ENCODE assay signal across 18 cellular contexts in genomic region chr16:56307534-56307873, GRCh38.
DNase-seq lines count a peak whose midpoint lies in the region; ATAC-seq and TF ChIP-seq lines count a peak whose summit lies in the region.
"Had no signal": no experiment of that assay in that cellular context is flagged by ENCODE, and none has a peak within 500 bp of the region (broad histone marks: within the 10 kb centered on the region; RNA-seq: fewer than 3 reads in every experiment).

No MANE protein-coding gene starts in this region.

- H3K27me3 ChIP-seq in dorsolateral prefrontal cortex (no peaks in the 10 kb centered on the region), osteoblast (ENCODE audit: insufficient read depth, low read length) (peaks cover 15% of the 10 kb centered on the region), SK-N-SH (ENCODE audit: insufficient read depth) (no peaks in the 10 kb centered on the region; the same call in 1 of the 2 replicates)
- H3K27me3 ChIP-seq: BLaER1 treated with 17β-estradiol and CSF1 and Interleukin-3, amounts not matched to agents 10 nM and 100 nM had no signal

- no peak overlapping the region for H3K4me3 ChIP-seq in dorsolateral prefrontal cortex
- H3K4me3 ChIP-seq in osteoblast (ENCODE audit: insufficient read depth, low read length) = no peak overlapping the region
- H3K4me3 ChIP-seq in SK-N-SH (ENCODE audit: low read depth in 2 of 2, low read length in 1 of 2) = no peak overlapping the region
- H3K4me3 ChIP-seq: BLaER1 treated with 17β-estradiol and CSF1 and Interleukin-3, amounts not matched to agents 10 nM and 100 nM; GM12878 had no signal

- no peaks in the 10 kb centered on the region for H3K9me2 ChIP-seq in SK-N-SH

- POLR2A ChIA-PET in SK-N-SH (lab: Yijun Ruan, JAX) = no interaction called here

- no peaks in the 10 kb centered on the region for H3K9me3 ChIP-seq in osteoblast (ENCODE audit: low read depth, low read length)
- H3K9me3 ChIP-seq in SK-N-SH = no peaks in the 10 kb centered on the region
- H3K9me3 ChIP-seq: BLaER1 treated with 17β-estradiol and CSF1 and Interleukin-3, amounts not matched to agents 10 nM and 100 nM had no signal

- ATAC-seq in HG03108 (IDR thresholded peaks at IDR 0.05; ENCODE audit: unreplicated experiment) = no peak
- ATAC-seq: CD8-positive, alpha-beta T cell; GM12878; HCT116 had no signal

- H3F3A ChIP-seq in SK-N-SH (replicated peaks; ENCODE audit: insufficient read depth) = no peaks in the 10 kb centered on the region

- no peak overlapping the region for H3K9ac ChIP-seq in SK-N-SH
- H3K9ac ChIP-seq: BLaER1 treated with 17β-estradiol and CSF1 and Interleukin-3, amounts not matched to agents 10 nM and 100 nM had no signal

- WGBS in SK-N-SH (ENCODE audit: low lambda C conversion rate) = 49% methylated on average over 2 of the region's 2 CpGs

- CTCF ChIA-PET in SK-N-SH (lab: Yijun Ruan, JAX) = interaction anchor here (0.7 to 4.6 kb wide), 7 partner anchors 8 to 352 kb away, joined by 3 to 24 read pairs (median 3); no protein-coding TSS in a partner anchor

- no peak overlapping the region for H3K4me2 ChIP-seq in osteoblast (ENCODE audit: insufficient read depth, low read length)
- no peak overlapping the region for H3K4me2 ChIP-seq in SK-N-SH
- H3K4me2 ChIP-seq: BLaER1 treated with 17β-estradiol and CSF1 and Interleukin-3, amounts not matched to agents 10 nM and 100 nM had no signal

- H3K9me3 Mint-ChIP-seq in brain = peaks cover 0 to 4% (median 2%) of the 10 kb centered on the region in 5 experiments
- H3K9me3 Mint-ChIP-seq: CD8-positive, alpha-beta T cell; HFFc6 had no signal

- H4K20me1 ChIP-seq in osteoblast (ENCODE audit: insufficient read depth, low read length) (no peaks in the 10 kb centered on the region), SK-N-SH (ENCODE audit: insufficient read depth) (no peaks in the 10 kb centered on the region)

- H3K4me1 ChIP-seq in osteoblast (ENCODE audit: insufficient read depth, low read length) (no peaks in the 10 kb centered on the region), SK-N-SH (ENCODE audit: control insufficient read depth in 1 of 2, insufficient read depth in 2 of 2, low read depth in 1 of 2, low read length in 1 of 2) (peaks cover 0 to 31% of the 10 kb centered on the region in 2 experiments; a peak in 1 of 4 replicates)

- no peak for TF ChIP-seq EP300 in SK-N-SH (IDR thresholded peaks at IDR 0.05; ENCODE audit: borderline replicate concordance in 1 of 2, low read depth in 1 of 2, low read length in 1 of 2)

- H3K36me3 Mint-ChIP-seq in brain = peaks cover 42% of the 10 kb centered on the region
- H3K36me3 Mint-ChIP-seq: CD8-positive, alpha-beta T cell had no signal

- H3K4me3 Mint-ChIP-seq in brain = no peak overlapping the region
- H3K4me3 Mint-ChIP-seq: B cell; CD8-positive, alpha-beta T cell; HFFc6 had no signal

- H3K36me3 ChIP-seq in osteoblast (ENCODE audit: insufficient read depth, low read length) = no peaks in the 10 kb centered on the region
- H3K36me3 ChIP-seq in SK-N-SH (replicated peaks in 1 of 2; ENCODE audit: control insufficient read depth in 1 of 2, insufficient read depth in 2 of 2, low read length in 1 of 2) = no peaks in the 10 kb centered on the region
- H3K36me3 ChIP-seq: BLaER1 treated with 17β-estradiol and CSF1 and Interleukin-3, amounts not matched to agents 10 nM and 100 nM had no signal

- intact Hi-C loops in dorsolateral prefrontal cortex (cut with DNase I) = no loop called here

- no peak for TF ChIP-seq CTCF in brain (conservative IDR thresholded peaks at IDR 0.05)
- no peak for TF ChIP-seq CTCF in dorsolateral prefrontal cortex (IDR thresholded peaks at IDR 0.05 in 54 of 56, conservative IDR thresholded peaks at IDR 0.05 in 2 of 56; ENCODE audit: low read depth in 1 of 56, partially characterized antibody in 56 of 56)
- TF ChIP-seq CTCF in osteoblast (IDR thresholded peaks at IDR 0.05; ENCODE audit: extremely low read depth, low read depth, low read length) = no peak
- TF ChIP-seq CTCF in SK-N-SH (IDR thresholded peaks at IDR 0.05) = no peak

- DNase-seq in dorsolateral prefrontal cortex (no peak), osteoblast (ENCODE audit: insufficient read length, low spot score, missing footprints) (peak; percentile 66), SK-N-SH (no peak), NCI-H2227 (lab: John Stamatoyannopoulos, UW; ENCODE audit: unreplicated experiment) (no peak)
- DNase-seq: Calu3; CD8-positive, alpha-beta T cell; DND-41; EL; GOT3; H7; HFFc6 had no signal

- peak overlapping the region; percentile 37 for H3K27ac ChIP-seq in angular gyrus (ENCODE audit: low read depth, low read length)
- peak overlapping the region in 57 of 59 donors; percentile 22 to 100 (median 98) for H3K27ac ChIP-seq in dorsolateral prefrontal cortex
- no peak overlapping the region for H3K27ac ChIP-seq in osteoblast (ENCODE audit: low read depth, low read length)
- no peak overlapping the region for H3K27ac ChIP-seq in SK-N-SH (ENCODE audit: low read depth in 2 of 2, low read length in 1 of 2)
- H3K27ac ChIP-seq: BLaER1 treated with 17β-estradiol and CSF1 and Interleukin-3, amounts not matched to agents 10 nM and 100 nM had no signal

- no peaks in the 10 kb centered on the region for H3K79me2 ChIP-seq in osteoblast (ENCODE audit: insufficient read depth, low read length)
- no peaks in the 10 kb centered on the region for H3K79me2 ChIP-seq in SK-N-SH (ENCODE audit: insufficient read depth)

- H3K27ac Mint-ChIP-seq in brain = peak overlapping the region in 3 of 5 experiments; percentile 15 to 48 (median 43)
- H3K27ac Mint-ChIP-seq: B cell; CD8-positive, alpha-beta T cell; HFFc6 had no signal

- H2AFZ ChIP-seq in osteoblast (ENCODE audit: low read length) (no peak overlapping the region), SK-N-SH (ENCODE audit: low read depth) (no peak overlapping the region)

- TF ChIP-seq RAD21 in SK-N-SH (IDR thresholded peaks at IDR 0.05; ENCODE audit: low read length) = no peak

- no peaks in the 10 kb centered on the region for H3K27me3 Mint-ChIP-seq in brain

- peaks cover 62% of the 10 kb centered on the region for H3K4me1 Mint-ChIP-seq in brain
- H3K4me1 Mint-ChIP-seq: B cell had no signal

TF ChIP-seq in SK-N-SH, 30 proteins besides CTCF, POLR2A, EP300 and RAD21:
- no peak for TF ChIP-seq RXRA (IDR thresholded peaks at IDR 0.05; ENCODE audit: borderline replicate concordance, low read depth)
- no peak for TF ChIP-seq JUND (IDR thresholded peaks at IDR 0.05)
- no peak for TF ChIP-seq GABPA (IDR thresholded peaks at IDR 0.05; ENCODE audit: low read depth)
- no peak for TF ChIP-seq MEF2A (IDR thresholded peaks at IDR 0.05; ENCODE audit: borderline replicate concordance, low read depth)
- TF ChIP-seq EZH2phosphoT487 (IDR thresholded peaks at IDR 0.05; ENCODE audit: borderline replicate concordance, low read depth) = no peak
- no peak for TF ChIP-seq TCF12 (IDR thresholded peaks at IDR 0.05)
- no peak for TF ChIP-seq ELF1 (IDR thresholded peaks at IDR 0.05)
- TF ChIP-seq FOSL2 (IDR thresholded peaks at IDR 0.05; ENCODE audit: borderline replicate concordance, low read depth) = no peak
- no peak for TF ChIP-seq NFIC (IDR thresholded peaks at IDR 0.05; ENCODE audit: borderline replicate concordance)
- no peak for TF ChIP-seq FOXM1 (IDR thresholded peaks at IDR 0.05; ENCODE audit: low read depth)
- TF ChIP-seq, protein P1, sequence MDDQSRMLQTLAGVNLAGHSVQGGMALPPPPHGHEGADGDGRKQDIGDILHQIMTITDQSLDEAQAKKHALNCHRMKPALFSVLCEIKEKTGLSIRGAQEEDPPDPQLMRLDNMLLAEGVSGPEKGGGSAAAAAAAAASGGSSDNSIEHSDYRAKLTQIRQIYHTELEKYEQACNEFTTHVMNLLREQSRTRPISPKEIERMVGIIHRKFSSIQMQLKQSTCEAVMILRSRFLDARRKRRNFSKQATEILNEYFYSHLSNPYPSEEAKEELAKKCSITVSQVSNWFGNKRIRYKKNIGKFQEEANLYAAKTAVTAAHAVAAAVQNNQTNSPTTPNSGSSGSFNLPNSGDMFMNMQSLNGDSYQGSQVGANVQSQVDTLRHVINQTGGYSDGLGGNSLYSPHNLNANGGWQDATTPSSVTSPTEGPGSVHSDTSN (IDR thresholded peaks at IDR 0.05) = no peak
- TF ChIP-seq TEAD4 (IDR thresholded peaks at IDR 0.05; ENCODE audit: borderline replicate concordance, insufficient read depth) = no peak
- no peak for TF ChIP-seq RFX5 (IDR thresholded peaks at IDR 0.05; ENCODE audit: low read length)
- no peak for TF ChIP-seq NRF1 (IDR thresholded peaks at IDR 0.05; ENCODE audit: low read depth, low read length)
- no peak for TF ChIP-seq ZBTB33 (IDR thresholded peaks at IDR 0.05; ENCODE audit: borderline replicate concordance, low read depth)
- TF ChIP-seq USF1 (IDR thresholded peaks at IDR 0.05; ENCODE audit: borderline replicate concordance, low read depth) = no peak
- no peak for TF ChIP-seq GATA2 (CRISPR knock-in tag; IDR thresholded peaks at IDR 0.05)
TF ChIP-seq in SK-N-SH: peak in this region for 0.

Comparison
In these comparisons a context has a peak if more than half of its experiments do, and no peak if none do; other contexts are left out.
1. H3K27ac ChIP-seq: peak in angular gyrus (single experiment) and dorsolateral prefrontal cortex (57 of 59); none in osteoblast (single experiment) and SK-N-SH (0 of 2).